Comparison of ENCODE assay signal across 8 cellular contexts in genomic region chr12:117063162-117063911, GRCh38. TPM values are rescaled to one million over a fixed set of nuclear protein-coding genes. Genes with fewer than 3 reads are reported as not detected.
A peak's percentile ranks its signal among the peaks of the same experiment; 100 is the strongest.
DNase-seq lines count a peak whose midpoint lies in the region; ATAC-seq and TF ChIP-seq lines count a peak whose summit lies in the region.

No MANE protein-coding gene starts in this region.

- TF ChIP-seq EP300 in sigmoid colon (IDR thresholded peaks at IDR 0.05) (no peak), suprapubic skin (IDR thresholded peaks at IDR 0.05) (no peak)

- H3K27me3 Mint-ChIP-seq in activated T-helper 2 cell treated with anti-CD3 and anti-CD28 coated beads, Interferon-gamma antibody, Interleukin-2, Interleukin-4, amounts not matched to agents 10 μg/mL and 5 μg/mL and 100 μg/mL, durations not matched to agents 14 hours and 24 hours and 36 hours (ENCODE audit: low read depth): no peaks in the 10 kb centered on the region
- no peaks in the 10 kb centered on the region for H3K27me3 Mint-ChIP-seq in naive thymus-derived CD8-positive, alpha-beta T cell

- 41 to 82% methylated on average over 16 of the region's 16 CpGs for WGBS in sigmoid colon, 2 donors
- WGBS in suprapubic skin: 87% methylated on average over 7 of the region's 16 CpGs

- H3K9me3 ChIP-seq in sigmoid colon (no peaks in the 10 kb centered on the region), Karpas-422 (ENCODE audit: low read length) (no peaks in the 10 kb centered on the region), suprapubic skin (no peaks in the 10 kb centered on the region)

- POLR2A ChIA-PET in naive thymus-derived CD8-positive, alpha-beta T cell (lab: Charles Lee): interaction anchor here (0.9 to 1.3 kb wide), 3 partner anchors 9 to 28 kb away, joined by 3 to 4 read pairs (median 3); no protein-coding TSS in a partner anchor

- no peaks in the 10 kb centered on the region for H3K9me3 Mint-ChIP-seq in activated T-helper 2 cell treated with anti-CD3 and anti-CD28 coated beads, Interferon-gamma antibody, Interleukin-2, Interleukin-4, amounts not matched to agents 10 μg/mL and 5 μg/mL and 100 μg/mL, durations not matched to agents 14 hours and 24 hours and 36 hours
- no peaks in the 10 kb centered on the region for H3K9me3 Mint-ChIP-seq in naive thymus-derived CD8-positive, alpha-beta T cell

- H3K36me3 ChIP-seq in sigmoid colon: no peaks in the 10 kb centered on the region
- H3K36me3 ChIP-seq in Karpas-422 (ENCODE audit: insufficient read depth, low read length): no peaks in the 10 kb centered on the region
- H3K36me3 ChIP-seq in suprapubic skin: no peaks in the 10 kb centered on the region

- no peak overlapping the region for H2AFZ ChIP-seq in Karpas-422 (ENCODE audit: low read length)

- peak; percentile 34 for DNase-seq in activated T-helper 2 cell treated with anti-CD3 and anti-CD28 coated beads, Interferon-gamma antibody, Interleukin-2, Interleukin-4, amounts not matched to agents 10 μg/mL and 5 μg/mL and 100 μg/mL, durations not matched to agents 14 hours and 24 hours and 36 hours (ENCODE audit: low spot score)
- peak in 7 of 10 donors; percentile 1 to 67 (median 51) for DNase-seq in naive thymus-derived CD8-positive, alpha-beta T cell
- DNase-seq in sigmoid colon (no peak), Karpas-422 (no peak), suprapubic skin (ENCODE audit: low spot score in 2 of 2) (no peak)

- no peaks in the 10 kb centered on the region for H3K27me3 ChIP-seq in sigmoid colon
- no peaks in the 10 kb centered on the region for H3K27me3 ChIP-seq in Karpas-422 (ENCODE audit: low read length)
- H3K27me3 ChIP-seq in suprapubic skin: no peaks in the 10 kb centered on the region

- TF ChIP-seq POLR2A in sigmoid colon (IDR thresholded peaks at IDR 0.05): no peak
- no peak for TF ChIP-seq POLR2A in suprapubic skin (IDR thresholded peaks at IDR 0.05)

- H3K4me1 ChIP-seq in sigmoid colon (no peaks in the 10 kb centered on the region), Karpas-422 (ENCODE audit: low read length) (peaks cover 64% of the 10 kb centered on the region), suprapubic skin (peaks cover 10% of the 10 kb centered on the region)

- no peak overlapping the region for H3K9ac ChIP-seq in Karpas-422 (ENCODE audit: low read length)

- peaks cover 13% of the 10 kb centered on the region for H3K79me2 ChIP-seq in Karpas-422 (ENCODE audit: low read length)

- H3K36me3 Mint-ChIP-seq in activated T-helper 2 cell treated with anti-CD3 and anti-CD28 coated beads, Interferon-gamma antibody, Interleukin-2, Interleukin-4, amounts not matched to agents 10 μg/mL and 5 μg/mL and 100 μg/mL, durations not matched to agents 14 hours and 24 hours and 36 hours (ENCODE audit: low read depth): peaks cover 4% of the 10 kb centered on the region
- H3K36me3 Mint-ChIP-seq in naive thymus-derived CD8-positive, alpha-beta T cell: no peaks in the 10 kb centered on the region

- ATAC-seq in GM19023 (IDR thresholded peaks at IDR 0.05; ENCODE audit: unreplicated experiment): peak; percentile 56
- ATAC-seq in HG03378 (IDR thresholded peaks at IDR 0.05; ENCODE audit: unreplicated experiment): peak; percentile 76
- peak; percentile 79 to 85 for ATAC-seq in naive thymus-derived CD8-positive, alpha-beta T cell
- ATAC-seq in GM19455 (IDR thresholded peaks at IDR 0.05; ENCODE audit: unreplicated experiment): no peak

- H3K9me2 ChIP-seq in Karpas-422 (replicated peaks; ENCODE audit: insufficient read depth, low read length): no peaks in the 10 kb centered on the region

- no peak overlapping the region for H3K4me2 ChIP-seq in Karpas-422 (ENCODE audit: low read depth, low read length, poor library complexity, severe bottlenecking)

- intact Hi-C loops in activated T-helper 2 cell treated with anti-CD3 and anti-CD28 coated beads, Interferon-gamma antibody, Interleukin-2, Interleukin-4, amounts not matched to agents 10 μg/mL and 5 μg/mL and 100 μg/mL, durations not matched to agents 14 hours and 24 hours and 36 hours (cut with micrococcal nuclease): loop anchor here (2.0 kb wide), 1 partner anchor 35 kb away; the partner anchor contains the start of gene TESC
- intact Hi-C loops in sigmoid colon (cut with DNase I): no loop called here

- H3K4me1 Mint-ChIP-seq in activated T-helper 2 cell treated with anti-CD3 and anti-CD28 coated beads, Interferon-gamma antibody, Interleukin-2, Interleukin-4, amounts not matched to agents 10 μg/mL and 5 μg/mL and 100 μg/mL, durations not matched to agents 14 hours and 24 hours and 36 hours (ENCODE audit: low read depth): peaks cover 41% of the 10 kb centered on the region
- H3K4me1 Mint-ChIP-seq in naive thymus-derived CD8-positive, alpha-beta T cell: peaks cover 32 to 64% (median 52%) of the 10 kb centered on the region in 4 donors

- H3K4me3 ChIP-seq in sigmoid colon (no peak overlapping the region), Karpas-422 (ENCODE audit: low read length) (no peak overlapping the region), suprapubic skin (no peak overlapping the region)

- peak overlapping the region; percentile 46 for H3K4me3 Mint-ChIP-seq in activated T-helper 2 cell treated with anti-CD3 and anti-CD28 coated beads, Interferon-gamma antibody, Interleukin-2, Interleukin-4, amounts not matched to agents 10 μg/mL and 5 μg/mL and 100 μg/mL, durations not matched to agents 14 hours and 24 hours and 36 hours (ENCODE audit: low read depth)
- H3K4me3 Mint-ChIP-seq in naive thymus-derived CD8-positive, alpha-beta T cell: peak overlapping the region; percentile 72 to 91 (median 81)

- TF ChIP-seq CTCF in sigmoid colon (IDR thresholded peaks at IDR 0.05): no peak
- no peak for TF ChIP-seq CTCF in suprapubic skin (IDR thresholded peaks at IDR 0.05)

- no peaks in the 10 kb centered on the region for H4K20me1 ChIP-seq in Karpas-422 (ENCODE audit: insufficient read depth, low read depth, low read length)

- peak overlapping the region; percentile 90 for H3K27ac Mint-ChIP-seq in activated T-helper 2 cell treated with anti-CD3 and anti-CD28 coated beads, Interferon-gamma antibody, Interleukin-2, Interleukin-4, amounts not matched to agents 10 μg/mL and 5 μg/mL and 100 μg/mL, durations not matched to agents 14 hours and 24 hours and 36 hours
- peak overlapping the region; percentile 85 to 94 (median 92) for H3K27ac Mint-ChIP-seq in naive thymus-derived CD8-positive, alpha-beta T cell

- no peak overlapping the region for H3K27ac ChIP-seq in sigmoid colon
- H3K27ac ChIP-seq in Karpas-422 (ENCODE audit: low read length): no peak overlapping the region
- H3K27ac ChIP-seq in suprapubic skin: no peak overlapping the region

RNA-seq across cellular contexts. Expression of gene TESC, which starts 35.9 kb away (rescaled TPM):
- total RNA-seq in activated T-helper 2 cell treated with anti-CD3 and anti-CD28 coated beads, Interferon-gamma antibody, Interleukin-2, Interleukin-4, amounts not matched to agents 10 μg/mL and 5 μg/mL and 100 μg/mL, durations not matched to agents 14 hours and 24 hours and 36 hours: 72.5 and 73.5 TPM in 2 replicates
- not detected for total RNA-seq in naive thymus-derived CD8-positive, alpha-beta T cell
- polyA plus RNA-seq in naive thymus-derived CD8-positive, alpha-beta T cell: 1 to 10 TPM; 3.2 to 9.9 (median 3.2) TPM
- total RNA-seq in sigmoid colon: 1 to 10 TPM in 3 of 4 donors, under 1 TPM in 1; 0.81 to 7.8 (median 3.5) TPM
- polyA plus RNA-seq in sigmoid colon: 1 to 10 TPM in 2 of 3 donors, under 1 TPM in 1; 0.92 to 6.7 (median 4.8) TPM
- 69.2 and 140 TPM in 2 replicates for total RNA-seq in Karpas-422 (2014; rRNA removed; shearing (Covaris generic); ENCODE audit: low replicate concordance)
- total RNA-seq in suprapubic skin: 10 to 100 TPM in 3 of 4 donors, 1 to 10 TPM in 1; 7.2 to 21.9 (median 19.9) TPM

Comparison
In these comparisons a context has a peak if more than half of its experiments do, and no peak if none do; other contexts are left out.
1. DNase-seq: peak in activated T-helper 2 cell treated with anti-CD3 and anti-CD28 coated beads, Interferon-gamma antibody, Interleukin-2, Interleukin-4, amounts not matched to agents 10 μg/mL and 5 μg/mL and 100 μg/mL, durations not matched to agents 14 hours and 24 hours and 36 hours (single experiment) and naive thymus-derived CD8-positive, alpha-beta T cell (7 of 10); none in sigmoid colon (single experiment), Karpas-422 (single experiment) and suprapubic skin (0 of 2).